Comparison of ENCODE assay signal across 1 cellular context in genomic region chr2:151946856-151947523, GRCh38.
TF ChIP-seq lines count a peak whose summit lies in the region.

No MANE protein-coding gene starts in this region.

TF ChIP-seq in K562, 482 proteins besides CTCF, POLR2A, EP300 and RAD21 (continued from another document):
- TF ChIP-seq GTF3C2 (IDR thresholded peaks at IDR 0.05; ENCODE audit: borderline replicate concordance, extremely low read depth, insufficient read length) (no peak), ESRRB (CRISPR knock-in tag; IDR thresholded peaks at IDR 0.05; ENCODE audit: borderline replicate concordance) (no peak), RAD51 (IDR thresholded peaks at IDR 0.05; ENCODE audit: borderline replicate concordance, low read depth) (peak; percentile 75), DACH1 (IDR thresholded peaks at IDR 0.05; ENCODE audit: partially characterized antibody) (no peak), FOXK2 (conservative IDR thresholded peaks at IDR 0.05 in 1 of 2, IDR thresholded peaks at IDR 0.05 in 1 of 2; ENCODE audit: low read depth in 2 of 2) (no peak), ARID3A (IDR thresholded peaks at IDR 0.05; ENCODE audit: borderline replicate concordance, low read depth, low read length) (peak; percentile 83; the same call in 1 of the 2 replicates), CHCHD3 (CRISPR knock-in tag; IDR thresholded peaks at IDR 0.05) (no peak), REST (CRISPR knock-in tag; IDR thresholded peaks at IDR 0.05; ENCODE audit: low read depth) (no peak), XRCC5 (IDR thresholded peaks at IDR 0.05; ENCODE audit: low read depth, low read length) (0 out of 2 replicates have a peak, but pooled peaks have one; percentile 63), MYBL2 (IDR thresholded peaks at IDR 0.05; ENCODE audit: low read depth) (no peak), MYBL2 (CRISPR knock-in tag; IDR thresholded peaks at IDR 0.05; ENCODE audit: borderline replicate concordance) (no peak), POLR2G (IDR thresholded peaks at IDR 0.05; ENCODE audit: low read depth, low read length) (no peak), POLR2B (IDR thresholded peaks at IDR 0.05; ENCODE audit: low read depth, partially characterized antibody) (no peak), RBBP5 (IDR thresholded peaks at IDR 0.05; ENCODE audit: borderline replicate concordance, insufficient read depth, low read length, poor library complexity, severe bottlenecking) (no peak), GATAD2A (IDR thresholded peaks at IDR 0.05) (no peak), ZNF766 (CRISPR knock-in tag; conservative IDR thresholded peaks at IDR 0.05) (no peak), MEIS2 (IDR thresholded peaks at IDR 0.05; ENCODE audit: partially characterized antibody) (peak; percentile 28), TCF7L2 (IDR thresholded peaks at IDR 0.05; ENCODE audit: low read depth, low read length) (no peak), TEAD4 (IDR thresholded peaks at IDR 0.05; ENCODE audit: low read length) (0 out of 2 replicates have a peak, but pooled peaks have one; percentile 11), TEAD4 (CRISPR knock-in tag; IDR thresholded peaks at IDR 0.05; ENCODE audit: borderline replicate concordance) (no peak), ZNF764 (CRISPR knock-in tag; IDR thresholded peaks at IDR 0.05; ENCODE audit: low read depth) (no peak), TFE3 (CRISPR knock-in tag; IDR thresholded peaks at IDR 0.05) (peak; percentile 53), EWSR1 (IDR thresholded peaks at IDR 0.05; ENCODE audit: borderline replicate concordance, low read depth, partially characterized antibody) (no peak), ZBTB33 (CRISPR knock-in tag; IDR thresholded peaks at IDR 0.05) (no peak), THAP7 (CRISPR knock-in tag; IDR thresholded peaks at IDR 0.05) (no peak), KLF10 (CRISPR knock-in tag; IDR thresholded peaks at IDR 0.05) (no peak), ZNF778 (CRISPR knock-in tag; IDR thresholded peaks at IDR 0.05) (no peak), ZNF12 (CRISPR knock-in tag; IDR thresholded peaks at IDR 0.05) (no peak), ZNF445 (CRISPR knock-in tag; IDR thresholded peaks at IDR 0.05; ENCODE audit: low read depth) (no peak), MAFF (IDR thresholded peaks at IDR 0.05; ENCODE audit: low read length) (no peak), NR2C1 (IDR thresholded peaks at IDR 0.05) (no peak), NR2C1 (tag; IDR thresholded peaks at IDR 0.05) (no peak), HDAC6 (IDR thresholded peaks at IDR 0.05; ENCODE audit: low read depth, low read length) (no peak), IRF1 (CRISPR knock-in tag; IDR thresholded peaks at IDR 0.05; ENCODE audit: borderline replicate concordance) (no peak), IRF9 (tag; IDR thresholded peaks at IDR 0.05) (no peak), IFI16 (CRISPR knock-in tag; IDR thresholded peaks at IDR 0.05) (no peak), RFX7 (CRISPR knock-in tag; IDR thresholded peaks at IDR 0.05) (no peak), POLR3A (IDR thresholded peaks at IDR 0.05; ENCODE audit: borderline replicate concordance, extremely low read depth, insufficient read depth, insufficient read length) (no peak), NFYB (IDR thresholded peaks at IDR 0.05; ENCODE audit: extremely low read depth, insufficient read length) (no peak), RBM34 (IDR thresholded peaks at IDR 0.05; ENCODE audit: borderline replicate concordance, insufficient read depth, low read length) (no peak), ETV1 (tag; conservative IDR thresholded peaks at IDR 0.05; ENCODE audit: low read depth) (no peak), PREB (CRISPR knock-in tag; IDR thresholded peaks at IDR 0.05) (0 out of 2 replicates have a peak, but pooled peaks have one; percentile 79), ZNF280B (CRISPR knock-in tag; IDR thresholded peaks at IDR 0.05) (no peak), CHD2 (IDR thresholded peaks at IDR 0.05; ENCODE audit: low read depth, low read length) (no peak), ATF4 (CRISPR knock-in tag; IDR thresholded peaks at IDR 0.05) (no peak), ETV6 (IDR thresholded peaks at IDR 0.05; ENCODE audit: borderline replicate concordance in 1 of 2, low read depth in 2 of 2, low read length in 1 of 2) (no peak), ETV6 (CRISPR knock-in tag; IDR thresholded peaks at IDR 0.05; ENCODE audit: borderline replicate concordance) (no peak)
